1 cellular context compared by ENCODE assay signal in the genomic region with DNA sequence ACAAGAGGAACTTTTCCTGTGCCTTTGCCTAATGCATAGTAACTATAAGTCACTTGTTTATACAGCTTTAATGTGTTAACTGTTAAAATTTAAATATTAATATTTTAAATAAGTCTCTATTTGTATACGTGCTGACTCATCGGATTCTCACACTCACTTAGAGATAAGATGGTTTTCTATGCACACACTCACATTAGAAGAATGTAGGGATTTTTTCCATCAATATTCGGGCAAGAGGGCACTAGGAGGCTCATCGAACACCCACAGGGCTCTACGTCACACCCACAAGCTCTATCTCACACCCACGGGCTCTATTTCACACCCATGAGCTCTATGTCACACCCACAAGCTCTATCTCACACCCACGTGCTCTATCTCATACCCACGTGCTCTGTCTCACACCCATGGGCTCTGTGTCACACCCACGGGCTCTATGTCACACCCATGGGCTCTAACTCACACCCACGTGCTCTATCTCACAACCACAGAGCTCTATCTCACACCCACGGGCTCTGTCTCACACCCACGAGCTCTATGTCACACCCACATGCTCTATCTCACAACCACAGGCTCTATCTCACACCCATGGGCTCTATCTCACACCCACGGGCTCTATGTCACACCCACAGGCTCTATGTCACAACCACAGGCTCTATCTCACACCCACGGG.
TF ChIP-seq lines count a peak whose summit lies in the region.

No MANE protein-coding gene starts in this region.

TF ChIP-seq in IMR-90, 13 proteins besides CTCF, POLR2A, EP300 and RAD21:
- TF ChIP-seq CEBPB (IDR thresholded peaks at IDR 0.05; ENCODE audit: low read depth, low read length) (no peak; the same call in 1 of the 2 replicates), MAFK (IDR thresholded peaks at IDR 0.05; ENCODE audit: low read depth, low read length) (peak; percentile 100), CHD1 (IDR thresholded peaks at IDR 0.05; ENCODE audit: low read depth, low read length) (no peak; the same call in 1 of the 2 replicates), BHLHE40 (IDR thresholded peaks at IDR 0.05; ENCODE audit: low read depth, low read length) (peak; percentile 84), MXI1 (IDR thresholded peaks at IDR 0.05; ENCODE audit: borderline replicate concordance, low read depth, low read length) (no peak), RCOR1 (IDR thresholded peaks at IDR 0.05; ENCODE audit: insufficient replicate concordance, low read length) (no peak), FOS (IDR thresholded peaks at IDR 0.05; ENCODE audit: low read depth, low read length) (peak; percentile 81; the same call in 1 of the 2 replicates), NFE2L2 (IDR thresholded peaks at IDR 0.05; ENCODE audit: low read depth, low read length) (peak; percentile 82), MAZ (IDR thresholded peaks at IDR 0.05; ENCODE audit: borderline replicate concordance, low read depth, low read length) (no peak), RFX5 (IDR thresholded peaks at IDR 0.05; ENCODE audit: low read depth, low read length) (no peak), SMC3 (IDR thresholded peaks at IDR 0.05; ENCODE audit: low read depth, low read length) (no peak)
- TF ChIP-seq, protein P1, sequence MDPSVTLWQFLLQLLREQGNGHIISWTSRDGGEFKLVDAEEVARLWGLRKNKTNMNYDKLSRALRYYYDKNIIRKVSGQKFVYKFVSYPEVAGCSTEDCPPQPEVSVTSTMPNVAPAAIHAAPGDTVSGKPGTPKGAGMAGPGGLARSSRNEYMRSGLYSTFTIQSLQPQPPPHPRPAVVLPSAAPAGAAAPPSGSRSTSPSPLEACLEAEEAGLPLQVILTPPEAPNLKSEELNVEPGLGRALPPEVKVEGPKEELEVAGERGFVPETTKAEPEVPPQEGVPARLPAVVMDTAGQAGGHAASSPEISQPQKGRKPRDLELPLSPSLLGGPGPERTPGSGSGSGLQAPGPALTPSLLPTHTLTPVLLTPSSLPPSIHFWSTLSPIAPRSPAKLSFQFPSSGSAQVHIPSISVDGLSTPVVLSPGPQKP (IDR thresholded peaks at IDR 0.05; ENCODE audit: borderline replicate concordance, low read depth, low read length), result no peak
- TF ChIP-seq, protein P2, sequence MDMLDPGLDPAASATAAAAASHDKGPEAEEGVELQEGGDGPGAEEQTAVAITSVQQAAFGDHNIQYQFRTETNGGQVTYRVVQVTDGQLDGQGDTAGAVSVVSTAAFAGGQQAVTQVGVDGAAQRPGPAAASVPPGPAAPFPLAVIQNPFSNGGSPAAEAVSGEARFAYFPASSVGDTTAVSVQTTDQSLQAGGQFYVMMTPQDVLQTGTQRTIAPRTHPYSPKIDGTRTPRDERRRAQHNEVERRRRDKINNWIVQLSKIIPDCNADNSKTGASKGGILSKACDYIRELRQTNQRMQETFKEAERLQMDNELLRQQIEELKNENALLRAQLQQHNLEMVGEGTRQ (IDR thresholded peaks at IDR 0.05; ENCODE audit: low read depth, low read length), result peak; percentile 85
